Comparison of ENCODE assay signal across 12 cellular contexts in the genomic region with DNA sequence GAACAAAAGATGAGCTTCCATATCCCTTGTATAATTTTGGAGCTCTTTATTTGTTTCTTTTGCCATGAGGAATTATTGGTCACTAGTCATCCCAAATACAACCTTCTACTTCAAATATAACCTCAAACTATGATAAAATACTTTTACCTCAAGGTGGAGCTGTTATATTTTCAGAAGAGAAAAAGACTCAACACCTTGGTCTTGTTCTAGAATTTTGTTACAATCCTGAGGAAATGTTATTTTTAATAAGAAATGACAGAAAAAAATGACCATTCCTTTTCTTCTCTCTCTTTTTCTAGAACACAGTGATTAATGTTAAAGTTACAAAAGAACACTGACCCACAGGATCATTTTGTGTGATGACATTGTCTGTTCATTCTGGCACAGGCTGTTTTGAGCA.
DNase-seq lines count a peak whose midpoint lies in the region; FAIRE-seq and TF ChIP-seq lines count a peak whose summit lies in the region.
"Had no signal": no experiment of that assay in that cellular context is flagged by ENCODE, and none has a peak within 500 bp of the region (broad histone marks: within the 10 kb centered on the region; RNA-seq: fewer than 3 reads in every experiment).

No MANE protein-coding gene starts in this region.

- H3K36me3 ChIP-seq in transverse colon (no peaks in the 10 kb centered on the region), vagina (no peaks in the 10 kb centered on the region)
- H3K36me3 ChIP-seq: gastroesophageal sphincter had no signal

- in situ Hi-C loops in transverse colon (cut with MboI; ENCODE audit: low pct_ligation_motif_present in 1 of 4, low pct_unique_long_range_greater_than_20kb in 1 of 4, low sequenced_read_pairs in 3 of 4): no loop called here

- no peak for TF ChIP-seq POLR2A in transverse colon (IDR thresholded peaks at IDR 0.05)
- no peak for TF ChIP-seq POLR2A in vagina (IDR thresholded peaks at IDR 0.05)

- no peak for TF ChIP-seq EP300 in transverse colon (IDR thresholded peaks at IDR 0.05; ENCODE audit: low read depth)

- H3K4me3 ChIP-seq in fibroblast of mammary gland (ENCODE audit: control insufficient read depth, low read depth, low read length) (no peak overlapping the region), transverse colon (no peak overlapping the region), vagina (no peak overlapping the region)
- H3K4me3 ChIP-seq: gastroesophageal sphincter had no signal

- DNase-seq in GM10248 (ENCODE audit: extremely low spot score) (no peak), NCI-H460 (ENCODE audit: extremely low read depth, low read depth) (peak; percentile 6), fibroblast of mammary gland (ENCODE audit: low read depth) (no peak), transverse colon (no peak), T-helper 2 cell (no peak), vagina (ENCODE audit: extremely low spot score in 2 of 2) (no peak), HuH-7.5 (ENCODE audit: low spot score) (no peak)
- DNase-seq: activated CD8-positive, alpha-beta memory T cell treated with anti-CD3 and anti-CD28 coated beads, Interleukin-2, amount 50 U/mL, for 4 hours; Caco-2; T-helper 17 cell had no signal

- peak; percentile 93 for FAIRE-seq in A204.1 (lab: Jason Lieb, UNC)

- H3K9me3 ChIP-seq in transverse colon (no peaks in the 10 kb centered on the region), vagina (no peaks in the 10 kb centered on the region)
- H3K9me3 ChIP-seq: Caco-2, gastroesophageal sphincter had no signal

- H3K27me3 ChIP-seq in transverse colon (no peaks in the 10 kb centered on the region), vagina (no peaks in the 10 kb centered on the region)
- H3K27me3 ChIP-seq: gastroesophageal sphincter had no signal

- TF ChIP-seq CTCF in GM10248 (IDR thresholded peaks at IDR 0.05; ENCODE audit: control extremely low read depth, extremely low read depth, low read depth, missing control alignments) (peak; percentile 34), fibroblast of mammary gland (conservative IDR thresholded peaks at IDR 0.05; ENCODE audit: control insufficient read depth, insufficient read depth, low read depth, low read length) (peak; percentile 21), transverse colon (IDR thresholded peaks at IDR 0.05) (peak in 2 of 5 experiments; percentile 3 to 10), vagina (IDR thresholded peaks at IDR 0.05) (no peak)

- H3K4me1 ChIP-seq in transverse colon (peaks cover 0 to 9% (median 0%) of the 10 kb centered on the region in 4 donors), vagina (peaks cover 12% of the 10 kb centered on the region)
- H3K4me1 ChIP-seq: Caco-2 had no signal

- no peak overlapping the region for H3K27ac ChIP-seq in transverse colon
- H3K27ac ChIP-seq in vagina: no peak overlapping the region
- H3K27ac ChIP-seq: gastroesophageal sphincter had no signal

- POLR2A ChIA-PET in GM10248 (lab: Yijun Ruan, JAX): no interaction called here

- intact Hi-C loops in transverse colon (cut with DNase I; ENCODE audit: low total_unique reads): no loop called here
- intact Hi-C loops in vagina (cut with DNase I): no loop called here

- CTCF ChIA-PET in GM10248 (lab: Yijun Ruan, JAX): interaction anchor here (1.0 to 3.3 kb wide), 10 partner anchors 9 to 856 kb away, joined by 3 to 12 read pairs (median 4); no protein-coding TSS in a partner anchor

Comparison
In these comparisons a context has a peak if more than half of its experiments do, and no peak if none do; other contexts are left out.
1. CTCF ChIP-seq: peak in GM10248 (single experiment) and fibroblast of mammary gland (single experiment); none in vagina (0 of 3).